19 cellular contexts compared by ENCODE assay signal in genomic region chr7:72039460-72039859, GRCh38.
"Had no signal": no experiment of that assay in that cellular context is flagged by ENCODE, and none has a peak within 500 bp of the region (broad histone marks: within the 10 kb centered on the region; RNA-seq: fewer than 3 reads in every experiment).

No MANE protein-coding gene starts in this region.

- H2AFZ ChIP-seq: hepatocyte had no signal

- H3K4me1 ChIP-seq: esophagus muscularis mucosa, foreskin keratinocyte, gastroesophageal sphincter, heart left ventricle, left lung, lower lobe of right lung had no signal

- H3K9me3 ChIP-seq: lower lobe of right lung had no signal

- H3K4me2 ChIP-seq: hepatocyte had no signal

- ATAC-seq: foreskin keratinocyte; gastroesophageal sphincter; heart left ventricle; left cardiac atrium; left lung; left ventricle myocardium superior; lower lobe of right lung; mucosa of descending colon; naive thymus-derived CD8-positive, alpha-beta T cell had no signal

- H3K27me3 ChIP-seq: dorsolateral prefrontal cortex, esophagus muscularis mucosa, foreskin keratinocyte, gastroesophageal sphincter, heart left ventricle, hepatocyte, left lung had no signal

- DNase-seq: dermis blood vessel endothelial cell; dorsolateral prefrontal cortex; effector CD4-positive, alpha-beta T cell; effector memory CD4-positive, alpha-beta T cell; foreskin keratinocyte; heart left ventricle; hypothalamus; left cardiac atrium; left lung; left ventricle myocardium superior; lower lobe of right lung; mesenchymal stem cell; mucosa of descending colon; naive B cell; naive thymus-derived CD8-positive, alpha-beta T cell had no signal

- H3K27ac ChIP-seq: coronary artery, dorsolateral prefrontal cortex, esophagus muscularis mucosa, foreskin keratinocyte, gastroesophageal sphincter, heart left ventricle, hepatocyte, left lung, lower lobe of right lung had no signal

- H3K36me3 ChIP-seq: esophagus muscularis mucosa, gastroesophageal sphincter, heart left ventricle, left lung, lower lobe of right lung had no signal

- H3K79me2 ChIP-seq: hepatocyte had no signal

- H3K4me3 ChIP-seq: coronary artery, dorsolateral prefrontal cortex, esophagus muscularis mucosa, gastroesophageal sphincter, heart left ventricle, hepatocyte, left lung, lower lobe of right lung, mucosa of descending colon had no signal
